ENCODE assay signal across 9 cellular contexts in the genomic region with DNA sequence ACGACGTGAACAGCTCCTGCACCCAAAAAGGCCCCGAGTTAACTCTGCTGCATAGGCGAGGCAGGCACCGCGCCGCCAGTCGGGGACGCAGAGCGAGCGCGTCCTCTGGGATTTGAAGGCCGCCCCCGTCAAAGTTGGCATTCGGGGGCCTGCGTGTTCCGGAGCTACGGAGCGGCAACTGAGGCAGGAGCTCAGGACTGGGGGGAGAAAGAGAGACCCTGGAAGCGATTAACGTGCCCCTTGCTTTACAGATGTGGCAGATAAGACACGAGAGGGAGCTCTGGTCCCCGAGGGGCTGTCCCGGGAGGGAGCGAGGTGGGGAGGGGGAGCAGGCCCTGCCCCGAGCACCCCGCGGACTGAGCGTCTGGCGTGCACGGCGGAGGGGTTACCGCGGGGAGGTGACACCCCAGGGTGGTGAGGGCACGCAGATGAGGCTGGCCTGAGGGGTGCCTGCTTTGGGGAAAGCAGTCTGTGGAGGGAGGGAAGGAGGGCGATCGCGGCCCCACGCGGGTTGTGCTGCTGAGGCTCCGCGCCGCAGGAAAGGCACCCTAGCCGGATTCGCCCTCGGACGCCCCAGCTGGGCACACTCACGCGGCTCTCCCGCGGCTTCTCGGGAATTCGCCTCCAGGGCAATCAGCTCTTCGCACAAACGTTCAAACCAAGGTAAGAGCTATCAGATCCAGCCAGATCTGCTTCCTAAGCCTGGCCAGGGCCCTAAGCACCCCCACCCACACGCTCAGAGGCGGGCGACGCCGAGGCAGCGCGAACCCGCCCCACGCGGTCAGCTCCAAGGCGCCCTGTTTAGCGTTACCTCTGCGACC. TPM values are rescaled to one million over a fixed set of nuclear protein-coding genes. Genes with fewer than 3 reads are reported as not detected.
DNase-seq lines count a peak whose midpoint lies in the region; ATAC-seq and TF ChIP-seq lines count a peak whose summit lies in the region.
"Had no signal": no experiment of that assay in that cellular context is flagged by ENCODE, and none has a peak within 500 bp of the region (broad histone marks: within the 10 kb centered on the region; RNA-seq: fewer than 3 reads in every experiment).

No MANE protein-coding gene starts in this region.

- H3K4me1 ChIP-seq in rectal smooth muscle tissue (ENCODE audit: control insufficient read depth, insufficient read depth, low read length) (peaks cover 12% of the 10 kb centered on the region), transverse colon (peaks cover 16 to 28% (median 25%) of the 10 kb centered on the region in 4 donors)

- peaks cover 15 to 17% (median 17%) of the 10 kb centered on the region in 3 donors for H3K4me1 Mint-ChIP-seq in T-cell
- H3K4me1 Mint-ChIP-seq in glutamatergic neuron (ENCODE audit: low read depth, unreplicated experiment) = peaks cover 42% of the 10 kb centered on the region

- H3K27me3 Mint-ChIP-seq in T-cell (peaks cover 34 to 78% of the 10 kb centered on the region in 2 donors), glutamatergic neuron (ENCODE audit: unreplicated experiment) (peaks cover 20% of the 10 kb centered on the region)

- TF ChIP-seq EP300 in transverse colon (IDR thresholded peaks at IDR 0.05; ENCODE audit: low read depth) = no peak

- H3K27ac Mint-ChIP-seq in T-cell = no peak overlapping the region
- no peak overlapping the region for H3K27ac Mint-ChIP-seq in glutamatergic neuron (ENCODE audit: unreplicated experiment)

- no peaks in the 10 kb centered on the region for H3K9me3 ChIP-seq in transverse colon
- H3K9me3 ChIP-seq: prostate gland had no signal

- H3K36me3 ChIP-seq in rectal smooth muscle tissue (ENCODE audit: control insufficient read depth, insufficient read depth, low read length) (no peaks in the 10 kb centered on the region), transverse colon (no peaks in the 10 kb centered on the region)
- H3K36me3 ChIP-seq: prostate gland had no signal

- in situ Hi-C loops in transverse colon (cut with MboI; ENCODE audit: low pct_ligation_motif_present in 1 of 4, low pct_unique_long_range_greater_than_20kb in 1 of 4, low sequenced_read_pairs in 3 of 4) = no loop called here

- H3K27me3 ChIP-seq in rectal smooth muscle tissue (ENCODE audit: control insufficient read depth, insufficient read depth, low read length) (peaks cover 14% of the 10 kb centered on the region), transverse colon (peaks cover 76% of the 10 kb centered on the region)

- H3K4me3 Mint-ChIP-seq in T-cell = peak overlapping the region; percentile 62 to 82 (median 67)
- peak overlapping the region; percentile 76 for H3K4me3 Mint-ChIP-seq in glutamatergic neuron (ENCODE audit: unreplicated experiment)

- POLR2A ChIA-PET in T-cell (lab: Charles Lee) = no interaction called here

- DNase-seq in COLO668 (lab: John Stamatoyannopoulos, UW; ENCODE audit: unreplicated experiment) = peak; percentile 21
- no peak for DNase-seq in T-cell
- DNase-seq in glutamatergic neuron = no peak
- no peak for DNase-seq in SIG-M5 (lab: John Stamatoyannopoulos, UW)
- no peak for DNase-seq in hepatic stellate cell (ENCODE audit: low spot score)
- no peak for DNase-seq in transverse colon

- 19% methylated on average over 62 of the region's 68 CpGs; no CpG with 5 or more reads in 1 of the 2 donors for WGBS in transverse colon (ENCODE audit: low coverage in 1 of 2), 2 donors

- ATAC-seq in T-cell (replicated peaks in 1 of 4) (peak in 2 of 4 experiments; percentile 38 to 55), GM21528 (IDR thresholded peaks at IDR 0.05; ENCODE audit: low FRiP score, unreplicated experiment) (no peak)

- peak overlapping the region; percentile 55 for H3K4me3 ChIP-seq in rectal smooth muscle tissue (ENCODE audit: low read length)
- peak overlapping the region in 2 of 4 donors; percentile 19 to 38 for H3K4me3 ChIP-seq in transverse colon

- H3K27ac ChIP-seq in rectal smooth muscle tissue (ENCODE audit: low read depth, low read length) = no peak overlapping the region
- no peak overlapping the region for H3K27ac ChIP-seq in transverse colon
- H3K27ac ChIP-seq: prostate gland had no signal

- no peak for TF ChIP-seq POLR2A in transverse colon (IDR thresholded peaks at IDR 0.05)

- no peak for TF ChIP-seq CTCF in glutamatergic neuron (IDR thresholded peaks at IDR 0.05; ENCODE audit: partially characterized antibody, unreplicated experiment)
- no peak for TF ChIP-seq CTCF in transverse colon (IDR thresholded peaks at IDR 0.05)

- intact Hi-C loops in transverse colon (cut with DNase I; ENCODE audit: low total_unique reads) = no loop called here

- CTCF ChIA-PET in T-cell (lab: Charles Lee) = interaction anchor here (0.6 to 0.9 kb wide), 2 partner anchors 23 to 902 kb away, joined by 3 read pairs; no protein-coding TSS in a partner anchor

- H3K9me3 Mint-ChIP-seq in T-cell (no peaks in the 10 kb centered on the region), glutamatergic neuron (ENCODE audit: unreplicated experiment) (peaks cover 13% of the 10 kb centered on the region)

- H3K9ac ChIP-seq in rectal smooth muscle tissue (ENCODE audit: low read length) = no peak overlapping the region

- H3K36me3 Mint-ChIP-seq in T-cell (no peaks in the 10 kb centered on the region), glutamatergic neuron (ENCODE audit: unreplicated experiment) (no peaks in the 10 kb centered on the region)

RNA-seq across cellular contexts. Expression of a gene that starts 26.5 kb away (rescaled TPM):
- total RNA-seq in T-cell = under 1 TPM in 1 of 5 donors, not detected in 4; 0.32 TPM
- total RNA-seq in glutamatergic neuron (ENCODE audit: unreplicated experiment) = 1.9 TPM
- 10 to 100 TPM in 1 of 4 donors, under 1 TPM in 1, not detected in 2; 0.95 to 17.5 TPM for total RNA-seq in transverse colon
